In genomic region chr2:168740788-168741187, GRCh38 we compare ENCODE assay signal across 21 cellular contexts.
"Had no signal": no experiment of that assay in that cellular context is flagged by ENCODE, and none has a peak within 500 bp of the region (broad histone marks: within the 10 kb centered on the region; RNA-seq: fewer than 3 reads in every experiment).

No MANE protein-coding gene starts in this region.

- H3K36me3 Mint-ChIP-seq: natural killer cell; stimulated activated memory B cell treated with anti-CD40 and anti-IgM and Interleukin-4, amounts not matched to agents 10 μg/mL and 1 μg/mL and 100 μg/mL, for 72 hours had no signal

- H3K4me3 ChIP-seq: left ventricle myocardium inferior, lung, mucosa of descending colon, ovary, right atrium auricular region, right lobe of liver, smooth muscle cell, tibial nerve, uterus had no signal

- H3K4me2 ChIP-seq: smooth muscle cell had no signal

- H3K27me3 ChIP-seq: ovary, right atrium auricular region, right lobe of liver, tibial nerve, uterus had no signal

- H3K9me3 ChIP-seq: left ventricle myocardium inferior, mucosa of descending colon, ovary, right atrium auricular region, right lobe of liver, tibial nerve, uterus had no signal

- H3K27me3 Mint-ChIP-seq: progenitor cell of endocrine pancreas; stimulated activated memory B cell treated with anti-CD40 and anti-IgM and Interleukin-4, amounts not matched to agents 10 μg/mL and 1 μg/mL and 100 μg/mL, for 72 hours; stimulated activated naive CD8-positive, alpha-beta T cell treated with anti-CD3 and anti-CD28 coated beads, Interleukin-15, amount 100 ng/mL, for 72 hours; type B pancreatic cell had no signal

- ATAC-seq: mucosa of descending colon; natural killer cell; right lobe of liver; stimulated activated memory B cell treated with anti-CD40 and anti-IgM and Interleukin-4, amounts not matched to agents 10 μg/mL and 1 μg/mL and 100 μg/mL, for 72 hours; stimulated activated naive CD8-positive, alpha-beta T cell treated with anti-CD3 and anti-CD28 coated beads, Interleukin-15, amount 100 ng/mL, for 72 hours had no signal

- H3K4me1 Mint-ChIP-seq: stimulated activated memory B cell treated with anti-CD40 and anti-IgM and Interleukin-4, amounts not matched to agents 10 μg/mL and 1 μg/mL and 100 μg/mL, for 72 hours had no signal

- H3K36me3 ChIP-seq: left ventricle myocardium inferior, ovary, right atrium auricular region, right lobe of liver, tibial nerve, uterus had no signal

- H3K27ac ChIP-seq: left ventricle myocardium inferior, ovary, right atrium auricular region, right lobe of liver, tibial nerve, uterus had no signal

- H3K27ac Mint-ChIP-seq: progenitor cell of endocrine pancreas; stimulated activated memory B cell treated with anti-CD40 and anti-IgM and Interleukin-4, amounts not matched to agents 10 μg/mL and 1 μg/mL and 100 μg/mL, for 72 hours; stimulated activated naive CD8-positive, alpha-beta T cell treated with anti-CD3 and anti-CD28 coated beads, Interleukin-15, amount 100 ng/mL, for 72 hours; type B pancreatic cell had no signal

- DNase-seq: left ventricle myocardium inferior; midbrain; mucosa of descending colon; natural killer cell; ovary; right lobe of liver; stimulated activated CD4-positive, alpha-beta T cell treated with anti-CD3 and anti-CD28 coated beads, Interleukin-1b, Interleukin-23, amount 100 ng/mL, for 48 hours; stimulated activated CD4-positive, alpha-beta T cell treated with anti-CD3 and anti-CD28 coated beads, Interleukin-2, amount 100 ng/mL, for 48 hours; stimulated activated CD4-positive, alpha-beta T cell treated with anti-CD3 and anti-CD28 coated beads, Interleukin-4, amount 100 ng/mL, for 4 hours; stimulated activated CD8-positive, alpha-beta memory T cell treated with anti-CD3 and anti-CD28 coated beads, Interleukin-4, amount 100 ng/mL, for 48 hours; stimulated activated naive CD4-positive, alpha-beta T cell treated with Interleukin-2 at 50 U/mL for 16 hours; stimulated activated naive CD8-positive, alpha-beta T cell treated with anti-CD3 and anti-CD28 coated beads, Interleukin-15, amount 100 ng/mL, for 72 hours; substantia nigra; uterus had no signal

- H3K9me3 Mint-ChIP-seq: natural killer cell; stimulated activated memory B cell treated with anti-CD40 and anti-IgM and Interleukin-4, amounts not matched to agents 10 μg/mL and 1 μg/mL and 100 μg/mL, for 72 hours; stimulated activated naive CD8-positive, alpha-beta T cell treated with anti-CD3 and anti-CD28 coated beads, Interleukin-15, amount 100 ng/mL, for 72 hours; type B pancreatic cell had no signal

- H3K4me1 ChIP-seq: right lobe of liver, tibial nerve, uterus had no signal

- H3K4me3 Mint-ChIP-seq: natural killer cell; stimulated activated memory B cell treated with anti-CD40 and anti-IgM and Interleukin-4, amounts not matched to agents 10 μg/mL and 1 μg/mL and 100 μg/mL, for 72 hours; stimulated activated naive CD8-positive, alpha-beta T cell treated with anti-CD3 and anti-CD28 coated beads, Interleukin-15, amount 100 ng/mL, for 72 hours; type B pancreatic cell had no signal
